Comparison of ENCODE assay signal across 14 cellular contexts in genomic region chr7:22694597-22695207, GRCh38. TPM values are rescaled to one million over a fixed set of nuclear protein-coding genes. Genes with fewer than 3 reads are reported as not detected.
DNase-seq lines count a peak whose midpoint lies in the region; ATAC-seq, FAIRE-seq and TF ChIP-seq lines count a peak whose summit lies in the region.
"Had no signal": no experiment of that assay in that cellular context is flagged by ENCODE, and none has a peak within 500 bp of the region (broad histone marks: within the 10 kb centered on the region; RNA-seq: fewer than 3 reads in every experiment).

No MANE protein-coding gene starts in this region.

- no peak for TF ChIP-seq CTCF in K562 (IDR thresholded peaks at IDR 0.05 in 2 of 3, conservative IDR thresholded peaks at IDR 0.05 in 1 of 3; ENCODE audit: insufficient read depth in 2 of 3, low read depth in 1 of 3, low read length in 3 of 3)
- TF ChIP-seq CTCF in uterus (IDR thresholded peaks at IDR 0.05) = no peak

- peak; percentile 32 for FAIRE-seq in K562 (lab: Jason Lieb, UNC)
- FAIRE-seq: urothelium cell line had no signal

- peak overlapping the region; percentile 47 for H2AFZ ChIP-seq in K562 (ENCODE audit: low read depth, low read length)

- peak overlapping the region; percentile 78; the same call in 2 of the 3 replicates for H3K27ac ChIP-seq in K562 (ENCODE audit: extremely low read depth, low read depth, low read length)
- no peak overlapping the region for H3K27ac ChIP-seq in uterus
- H3K27ac ChIP-seq: right atrium auricular region had no signal

- no peaks in the 10 kb centered on the region for H3K9me3 ChIP-seq in K562 (replicated peaks; ENCODE audit: control insufficient read depth, insufficient read depth, low read depth, low read length)
- no peaks in the 10 kb centered on the region for H3K9me3 ChIP-seq in uterus
- H3K9me3 ChIP-seq: right atrium auricular region had no signal

- ATAC-seq in GM21390 (IDR thresholded peaks at IDR 0.05; ENCODE audit: unreplicated experiment) (peak; percentile 40), HG03354 (IDR thresholded peaks at IDR 0.05; ENCODE audit: poor library complexity, severe bottlenecking, unreplicated experiment) (peak; percentile 61), K562 (peak; percentile 39; the same call in 2 of the 3 replicates), HG03025 (IDR thresholded peaks at IDR 0.05; ENCODE audit: low FRiP score, unreplicated experiment) (no peak)
- ATAC-seq: PC-3 had no signal

- H3K4me3 ChIP-seq in K562 = no peak overlapping the region
- no peak overlapping the region for H3K4me3 ChIP-seq in uterus
- H3K4me3 ChIP-seq: right atrium auricular region had no signal

- no peak for TF ChIP-seq RAD21 in K562 (CRISPR knock-in tag; conservative IDR thresholded peaks at IDR 0.05 in 1 of 2, IDR thresholded peaks at IDR 0.05 in 1 of 2)

- TF ChIP-seq POLR2A in K562 (conservative IDR thresholded peaks at IDR 0.05) = no peak
- TF ChIP-seq POLR2A in uterus (IDR thresholded peaks at IDR 0.05) = no peak

- peaks cover 11 to 56% of the 10 kb centered on the region in 2 experiments for H3K4me1 ChIP-seq in K562 (replicated peaks in 1 of 2; ENCODE audit: control insufficient read depth in 2 of 2, insufficient read depth in 2 of 2, low read length in 2 of 2)
- H3K4me1 ChIP-seq in uterus = no peaks in the 10 kb centered on the region
- H3K4me1 ChIP-seq: right atrium auricular region had no signal

- in situ Hi-C loops in K562 (cut with MboI) (no loop called here), KBM-7 (cut with MboI; ENCODE audit: low pct_unique_long_range_greater_than_20kb, low sequenced_read_pairs) (no loop called here)

- peak overlapping the region in 1 of 2 experiments; percentile 12; a peak in 1 of 4 replicates for H3K9ac ChIP-seq in K562 (ENCODE audit: insufficient read depth in 1 of 2, low read depth in 2 of 2, low read length in 2 of 2)

- no peaks in the 10 kb centered on the region for H3K9me1 ChIP-seq in K562 (ENCODE audit: control insufficient read depth, insufficient read depth, low read length)

- no peaks in the 10 kb centered on the region; the same call in 2 of the 3 replicates for H3K36me3 ChIP-seq in K562 (ENCODE audit: control insufficient read depth, insufficient read depth, low read length)
- H3K36me3 ChIP-seq in uterus = no peaks in the 10 kb centered on the region
- H3K36me3 ChIP-seq: right atrium auricular region had no signal

- intact Hi-C loops in K562 (cut with micrococcal nuclease) (loop anchor here (2.0 kb wide), 1 partner anchor 14 kb away; no protein-coding TSS in a partner anchor), uterus (cut with DNase I; ENCODE audit: low total_unique reads) (no loop called here)

- POLR2A ChIA-PET in K562 (lab: Yijun Ruan, JAX) = interaction anchor here (2.0 to 3.6 kb wide), 4 partner anchors 8 to 16 kb away, joined by 9 to 22 read pairs (median 16); no protein-coding TSS in a partner anchor

- CTCF ChIA-PET in K562 (lab: Yijun Ruan, JAX; ENCODE audit: low intra/inter-chr PET ratio) = interaction anchor here (0.7 kb wide), 1 partner anchor 15 kb away, joined by 3 read pairs; no protein-coding TSS in a partner anchor

- 4% methylated on average over 5 of the region's 5 CpGs for WGBS in K562 (ENCODE audit: insufficient coverage, low coverage, missing lambda C conversion rate)

- DNase-seq in Daoy (ENCODE audit: low read depth) = peak; percentile 44
- DNase-seq in K562 (ENCODE audit: extremely low read depth in 1 of 4, low spot score in 3 of 4) = peak in 1 of 4 experiments; percentile 48
- DNase-seq in KBM-7 = no peak
- no peak for DNase-seq in uterus
- DNase-seq in cortex of kidney (lab: John Stamatoyannopoulos, UW) = no peak
- DNase-seq: C1 segment of cervical spinal cord, H7, PC-3 had no signal

- TF ChIP-seq EP300 in K562 (IDR thresholded peaks at IDR 0.05; ENCODE audit: low read length) = no peak

- no peaks in the 10 kb centered on the region for H3K27me3 ChIP-seq in K562 (ENCODE audit: control insufficient read depth in 2 of 2, insufficient read depth in 2 of 2, low read length in 2 of 2)
- no peaks in the 10 kb centered on the region for H3K27me3 ChIP-seq in uterus
- H3K27me3 ChIP-seq: right atrium auricular region had no signal

- H3K4me2 ChIP-seq in K562 (ENCODE audit: insufficient read depth, low read length) = peak overlapping the region; percentile 50

- H4K20me1 ChIP-seq in K562 (replicated peaks; ENCODE audit: control insufficient read depth, insufficient read depth, low read length) = no peaks in the 10 kb centered on the region

- peaks cover 78% of the 10 kb centered on the region for H3K79me2 ChIP-seq in K562 (ENCODE audit: control insufficient read depth, insufficient read depth, low read length)

- no TSS peak for BruUV-seq in K562 (replicated peaks; lab: Mats Ljungman, UMichigan)

TF ChIP-seq in K562, 482 proteins besides CTCF, POLR2A, EP300 and RAD21 (continues in another document):
- 0 out of 4 replicates have a peak, but pooled peaks of 1 of the 2 experiments have one; percentile 39 for TF ChIP-seq MAZ (CRISPR knock-in tag; conservative IDR thresholded peaks at IDR 0.05 in 1 of 2, IDR thresholded peaks at IDR 0.05 in 1 of 2)
- TF ChIP-seq, protein P1, sequence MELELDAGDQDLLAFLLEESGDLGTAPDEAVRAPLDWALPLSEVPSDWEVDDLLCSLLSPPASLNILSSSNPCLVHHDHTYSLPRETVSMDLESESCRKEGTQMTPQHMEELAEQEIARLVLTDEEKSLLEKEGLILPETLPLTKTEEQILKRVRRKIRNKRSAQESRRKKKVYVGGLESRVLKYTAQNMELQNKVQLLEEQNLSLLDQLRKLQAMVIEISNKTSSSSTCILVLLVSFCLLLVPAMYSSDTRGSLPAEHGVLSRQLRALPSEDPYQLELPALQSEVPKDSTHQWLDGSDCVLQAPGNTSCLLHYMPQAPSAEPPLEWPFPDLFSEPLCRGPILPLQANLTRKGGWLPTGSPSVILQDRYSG (tag; conservative IDR thresholded peaks at IDR 0.05; ENCODE audit: low read depth) = 0 out of 2 replicates have a peak, but pooled peaks have one; percentile 32
- TF ChIP-seq LARP7 (IDR thresholded peaks at IDR 0.05) = no peak
- 0 out of 4 replicates have a peak, but pooled peaks of 1 of the 2 experiments have one; percentile 10 for TF ChIP-seq FOXA3 (CRISPR knock-in tag; conservative IDR thresholded peaks at IDR 0.05 in 1 of 2, IDR thresholded peaks at IDR 0.05 in 1 of 2)
- TF ChIP-seq NFE2 (IDR thresholded peaks at IDR 0.05; ENCODE audit: low read depth) = peak; percentile 54; the same call in 1 of the 2 replicates
- no peak for TF ChIP-seq NFIX (CRISPR knock-in tag; IDR thresholded peaks at IDR 0.05; ENCODE audit: low read depth)
- peak; percentile 41; the same call in 1 of the 2 replicates for TF ChIP-seq SMAD4 (CRISPR knock-in tag; conservative IDR thresholded peaks at IDR 0.05)
- no peak for TF ChIP-seq RBM34 (IDR thresholded peaks at IDR 0.05; ENCODE audit: borderline replicate concordance, insufficient read depth, low read length)
- no peak for TF ChIP-seq NR2C1 (IDR thresholded peaks at IDR 0.05)
- peak; percentile 37; the same call in 1 of the 2 replicates for TF ChIP-seq NR2C1 (tag; IDR thresholded peaks at IDR 0.05)
- TF ChIP-seq MEIS2 (IDR thresholded peaks at IDR 0.05; ENCODE audit: partially characterized antibody) = no peak
- no peak for TF ChIP-seq PML (IDR thresholded peaks at IDR 0.05; ENCODE audit: low read length)
- TF ChIP-seq RBFOX2 (IDR thresholded peaks at IDR 0.05; ENCODE audit: low read depth, low read length) = peak; percentile 15; the same call in 1 of the 2 replicates
- no peak for TF ChIP-seq HNRNPH1 (optimal IDR thresholded peaks at IDR 0.05; ENCODE audit: low read depth, low read length)
- TF ChIP-seq HMG20A (CRISPR knock-in tag; conservative IDR thresholded peaks at IDR 0.05) = no peak
- TF ChIP-seq FOXK2 (conservative IDR thresholded peaks at IDR 0.05 in 1 of 2, IDR thresholded peaks at IDR 0.05 in 1 of 2; ENCODE audit: low read depth in 2 of 2) = no peak
- peak; percentile 72; the same call in 1 of the 2 replicates for TF ChIP-seq ZNF311 (CRISPR knock-in tag; IDR thresholded peaks at IDR 0.05)
- TF ChIP-seq PTTG1 (tag; IDR thresholded peaks at IDR 0.05; ENCODE audit: low read depth) = 0 out of 2 replicates have a peak, but pooled peaks have one; percentile 7
- TF ChIP-seq, protein P2, sequence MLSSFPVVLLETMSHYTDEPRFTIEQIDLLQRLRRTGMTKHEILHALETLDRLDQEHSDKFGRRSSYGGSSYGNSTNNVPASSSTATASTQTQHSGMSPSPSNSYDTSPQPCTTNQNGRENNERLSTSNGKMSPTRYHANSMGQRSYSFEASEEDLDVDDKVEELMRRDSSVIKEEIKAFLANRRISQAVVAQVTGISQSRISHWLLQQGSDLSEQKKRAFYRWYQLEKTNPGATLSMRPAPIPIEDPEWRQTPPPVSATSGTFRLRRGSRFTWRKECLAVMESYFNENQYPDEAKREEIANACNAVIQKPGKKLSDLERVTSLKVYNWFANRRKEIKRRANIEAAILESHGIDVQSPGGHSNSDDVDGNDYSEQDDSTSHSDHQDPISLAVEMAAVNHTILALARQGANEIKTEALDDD (IDR thresholded peaks at IDR 0.05) = peak; percentile 39; the same call in 1 of the 2 replicates

RNA-seq across cellular contexts. Expression of gene IL6, which starts 32.3 kb away (rescaled TPM):
- total RNA-seq in Daoy (2014; rRNA removed; shearing (Covaris generic)) = 74.2 and 77.6 TPM in 2 replicates
- 5.2 and 5.4 TPM in 2 replicates for total RNA-seq in K562 (2011; cell fraction: chromatin; rRNA removed; ENCODE audit: low replicate concordance)
- total RNA-seq in K562 (2011; cell fraction: nucleolus; rRNA removed) = 2.2 and 6.7 TPM in 2 replicates
- 1.9 and 7.3 TPM in 2 replicates for total RNA-seq in K562 (2011; cell fraction: nucleoplasm; rRNA removed)
- 1.1 and 1.2 TPM in 2 replicates for total RNA-seq in K562 (2014; rRNA removed)
- 1.3 and 1.5 TPM in 2 replicates for total RNA-seq in K562 (2014; rRNA removed; fragmentation: Illumina TruSeq; extraction: Trizol)
- total RNA-seq in K562 (2015; rRNA removed; fragmentation: Illumina TruSeq; extraction: Trizol) = 0.68 and 0.76 TPM in 2 replicates
- 0.94 and 1.5 TPM in 2 replicates for total RNA-seq in K562 (2021)
- 1.2 and 1.6 TPM in 2 replicates for polyA plus RNA-seq in K562 (2011; rRNA removed)
- 0.48 and 0.63 TPM in 2 replicates for polyA plus RNA-seq in K562 (2011; cell fraction: cytosol; rRNA removed)
- polyA plus RNA-seq in K562 (2011; cell fraction: nucleus; rRNA removed) = 3.0 and 4.2 TPM in 2 replicates
- 1.1 and 2.5 TPM in 2 replicates for polyA plus RNA-seq in K562 (2012)
- polyA plus RNA-seq in K562 (2014; fragmentation: Illumina TruSeq; extraction: Trizol) = 2.0 and 2.2 TPM in 2 replicates
- 1 to 10 TPM; 1.5 to 2.9 TPM for polyA plus RNA-seq in K562 (2014; fragmentation: Nextera tagmentation; extraction: Ambion mirVana)
- 1.2 and 2.2 TPM in 2 replicates for polyA plus RNA-seq in K562 (2014; rRNA removed)
- 0.57 and 1.1 TPM in 2 replicates for polyA minus RNA-seq in K562 (2011; rRNA and poly(A)+ RNA removed)
- polyA minus RNA-seq in K562 (2011; cell fraction: cytosol; rRNA and poly(A)+ RNA removed) = 1.4 and 1.5 TPM in 2 replicates
- 2.4 TPM in 2 replicates for polyA minus RNA-seq in K562 (2011; cell fraction: nucleus; rRNA and poly(A)+ RNA removed)
- 10 to 100 TPM in 1 of 4 donors, 1 to 10 TPM in 2, not detected in 1; 2.6 to 11.2 (median 4.2) TPM for total RNA-seq in uterus
- total RNA-seq: activated naive CD4-positive, alpha-beta T cell treated with anti-CD3 and anti-CD28 coated beads, Interleukin-2, amount 50 U/mL, for 72 hours had no signal
